ENCODE assay signal across 22 cellular contexts in the genomic region with DNA sequence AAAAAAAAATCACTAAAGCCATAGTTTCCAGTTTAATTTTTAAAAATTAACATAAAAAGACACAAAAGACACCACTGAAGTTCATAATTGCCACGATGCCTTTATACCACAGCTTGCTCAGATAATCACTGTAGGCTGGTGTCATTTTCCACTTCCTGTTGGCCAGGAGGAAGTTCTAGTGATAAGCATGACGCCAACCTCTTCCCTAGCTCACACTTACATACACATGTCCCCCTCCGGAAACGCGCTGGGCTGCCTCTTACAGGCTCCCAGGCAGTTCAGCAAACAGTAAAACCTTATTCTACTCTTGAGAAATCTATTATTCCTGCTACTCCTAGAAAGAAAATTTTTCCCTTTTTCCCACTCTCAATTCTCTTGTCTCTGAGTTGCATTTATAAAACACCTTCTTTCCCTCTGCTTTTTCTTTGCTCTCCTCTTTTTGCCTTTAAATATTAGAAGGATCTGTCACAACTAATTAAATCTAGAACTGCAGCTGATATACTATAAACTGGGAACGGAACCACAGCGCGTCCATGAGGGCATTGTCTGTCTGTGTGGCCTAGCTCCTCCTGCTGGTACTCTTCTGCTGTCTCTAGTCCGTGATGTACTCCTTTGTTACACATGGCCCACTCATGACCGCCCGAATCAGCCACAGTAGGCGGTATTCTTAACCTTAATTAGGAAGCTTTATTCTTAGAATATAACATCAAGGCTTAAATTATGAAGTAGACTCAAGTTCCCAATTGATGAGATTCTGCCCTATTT.
DNase-seq lines count a peak whose midpoint lies in the region; ATAC-seq and TF ChIP-seq lines count a peak whose summit lies in the region.
"Had no signal": no experiment of that assay in that cellular context is flagged by ENCODE, and none has a peak within 500 bp of the region (broad histone marks: within the 10 kb centered on the region; RNA-seq: fewer than 3 reads in every experiment).

No MANE protein-coding gene starts in this region.

- intact Hi-C loops in left cardiac atrium (cut with DNase I) = no loop called here
- intact Hi-C loops in heart right ventricle (cut with DNase I) = no loop called here
- intact Hi-C loops in testis (cut with DNase I; ENCODE audit: low total_unique reads) = no loop called here
- intact Hi-C loops in posterior cingulate gyrus (cut with DNase I) = no loop called here

- H3K27ac ChIP-seq in heart right ventricle (no peak overlapping the region), WERI-Rb-1 (no peak overlapping the region), testis (no peak overlapping the region)
- H3K27ac ChIP-seq: foreskin keratinocyte had no signal

- no peaks in the 10 kb centered on the region for H3K27me3 ChIP-seq in heart right ventricle
- H3K27me3 ChIP-seq in WERI-Rb-1 (ENCODE audit: insufficient read depth, low read depth, severe bottlenecking) = no peaks in the 10 kb centered on the region
- no peaks in the 10 kb centered on the region for H3K27me3 ChIP-seq in testis
- H3K27me3 ChIP-seq: foreskin keratinocyte had no signal

- TF ChIP-seq POLR2A in NB4 (IDR thresholded peaks at IDR 0.05; ENCODE audit: extremely low read depth, insufficient read length) (no peak), testis (IDR thresholded peaks at IDR 0.05) (no peak)

- H3K9me3 ChIP-seq in heart right ventricle = peaks cover 0 to 2% (median 0%) of the 10 kb centered on the region in 11 donors
- no peaks in the 10 kb centered on the region for H3K9me3 ChIP-seq in WERI-Rb-1 (ENCODE audit: severe bottlenecking)
- no peaks in the 10 kb centered on the region for H3K9me3 ChIP-seq in testis

- no peaks in the 10 kb centered on the region for H3K36me3 ChIP-seq in heart right ventricle
- no peaks in the 10 kb centered on the region for H3K36me3 ChIP-seq in WERI-Rb-1
- no peaks in the 10 kb centered on the region for H3K36me3 ChIP-seq in testis (ENCODE audit: low read depth, missing control alignments)

- TF ChIP-seq CTCF in heart right ventricle (IDR thresholded peaks at IDR 0.05) (no peak), NB4 (IDR thresholded peaks at IDR 0.05; ENCODE audit: low read depth, low read length) (no peak), WERI-Rb-1 (IDR thresholded peaks at IDR 0.05; ENCODE audit: low read depth, low read length) (0 out of 2 replicates have a peak, but pooled peaks have one; percentile 8), testis (IDR thresholded peaks at IDR 0.05) (no peak), GM13977 (IDR thresholded peaks at IDR 0.05; ENCODE audit: extremely low read depth, insufficient read depth, missing control alignments) (no peak)

- H3K4me1 ChIP-seq in heart right ventricle (no peaks in the 10 kb centered on the region), testis (no peaks in the 10 kb centered on the region)
- H3K4me1 ChIP-seq: foreskin keratinocyte had no signal

- in situ Hi-C loops in GM13977 (cut with MboI; ENCODE audit: low pct_unique_long_range_greater_than_20kb, low sequenced_read_pairs, unreplicated experiment) = no loop called here

- ATAC-seq in left cardiac atrium = no peak
- no peak for ATAC-seq in heart right ventricle
- ATAC-seq: activated T-cell treated with anti-CD3 and anti-CD28 coated beads, Interleukin-2, amount 50 U/mL, for 72 hours; foreskin keratinocyte; PC-3; T-helper 17 cell had no signal

- DNase-seq in left cardiac atrium = peak; percentile 26
- DNase-seq in heart right ventricle = no peak
- peak; percentile 14 for DNase-seq in NB4 (ENCODE audit: low read depth)
- no peak for DNase-seq in WERI-Rb-1
- DNase-seq in testis = peak; percentile 18
- DNase-seq in GM13977 (ENCODE audit: low spot score) = no peak
- no peak for DNase-seq in NCI-H2196 (lab: John Stamatoyannopoulos, UW; ENCODE audit: unreplicated experiment)
- DNase-seq in posterior cingulate gyrus = no peak
- DNase-seq: activated naive CD4-positive, alpha-beta T cell treated with anti-CD3 and anti-CD28 coated beads, Interleukin-2, amount 10 ng/mL, durations not matched to agents 7 days and 5 days; activated T-cell treated with anti-CD3 and anti-CD28 coated beads, Interleukin-2, amount 50 U/mL, for 72 hours; aorta; central memory CD4-positive, alpha-beta T cell; DMS153; foreskin keratinocyte; NCI-H1105 treated with DMSO at 0.1 percent for 48 hours; NCI-H2171 treated with DMSO at 0.1 percent for 48 hours; NCI-H774; PC-3; retina; SIG-M5; stimulated activated CD8-positive, alpha-beta memory T cell treated with anti-CD3 and anti-CD28 coated beads, Interleukin-4, amount 100 ng/mL, for 48 hours; T-helper 17 cell had no signal

- H3K4me3 ChIP-seq in heart right ventricle (no peak overlapping the region), NB4 (ENCODE audit: low read depth, low read length) (no peak overlapping the region), WERI-Rb-1 (ENCODE audit: low read depth, low read length) (no peak overlapping the region), testis (no peak overlapping the region)

- 65 to 67% methylated on average over 12 of the region's 12 CpGs for WGBS in heart right ventricle, 2 donors
- 49 to 71% methylated on average over 12 of the region's 12 CpGs for WGBS in testis, 2 donors

Comparison
In these comparisons a context has a peak if more than half of its experiments do, and no peak if none do; other contexts are left out.
1. DNase-seq: peak in left cardiac atrium (single experiment), NB4 (single experiment) and testis (single experiment); none in heart right ventricle (0 of 2), WERI-Rb-1 (single experiment), GM13977 (single experiment), NCI-H2196 (single experiment) and posterior cingulate gyrus (0 of 10).